Comparison of ENCODE assay signal across 10 cellular contexts in genomic region chr5:76326559-76327351, GRCh38.
A peak's percentile ranks its signal among the peaks of the same experiment; 100 is the strongest.
DNase-seq lines count a peak whose midpoint lies in the region; ATAC-seq and TF ChIP-seq lines count a peak whose summit lies in the region.
"Had no signal": no experiment of that assay in that cellular context is flagged by ENCODE, and none has a peak within 500 bp of the region (broad histone marks: within the 10 kb centered on the region; RNA-seq: fewer than 3 reads in every experiment).

No MANE protein-coding gene starts in this region.

- H3K4me3 ChIP-seq in HUES64 (ENCODE audit: low read length): peak overlapping the region; percentile 40
- no peak overlapping the region for H3K4me3 ChIP-seq in effector memory CD4-positive, alpha-beta T cell (ENCODE audit: insufficient read depth, low read depth, low read length, poor library complexity, severe bottlenecking)
- peak overlapping the region; percentile 20 for H3K4me3 ChIP-seq in neural cell (ENCODE audit: low read length)

- H3K27ac ChIP-seq in CD4-positive, alpha-beta T cell (ENCODE audit: low read depth, low read length): peak overlapping the region; percentile 44
- H3K27ac ChIP-seq in HUES64 (ENCODE audit: low read depth, low read length) (no peak overlapping the region), neural cell (ENCODE audit: low read length) (no peak overlapping the region)
- peak overlapping the region; percentile 61 for H3K27ac ChIP-seq in effector memory CD4-positive, alpha-beta T cell (ENCODE audit: insufficient read depth, low read length, poor library complexity, severe bottlenecking)

- POLR2A ChIA-PET in CD4-positive, alpha-beta T cell (lab: Charles Lee): interaction anchor here (0.8 to 3.9 kb wide), 19 partner anchors 9 to 990 kb away, joined by 3 to 38 read pairs (median 5); partner anchors contain the start of genes HMGCR and IQGAP2

- CTCF ChIA-PET in CD4-positive, alpha-beta T cell (lab: Charles Lee): interaction anchor here (0.7 kb wide), 2 partner anchors 152 to 253 kb away, joined by 3 to 4 read pairs; no protein-coding TSS in a partner anchor

- no peak for TF ChIP-seq RAD21 in neural cell (conservative IDR thresholded peaks at IDR 0.05)

- peaks cover 3% of the 10 kb centered on the region for H3K9me3 Mint-ChIP-seq in CD4-positive, alpha-beta T cell

- peak overlapping the region; percentile 4 for H2AFZ ChIP-seq in neural cell (ENCODE audit: low read depth, low read length)

- H3F3A ChIP-seq in neural cell (ENCODE audit: insufficient read depth, low read length, poor library complexity, severe bottlenecking): no peaks in the 10 kb centered on the region

- TF ChIP-seq CTCF in CD4-positive, alpha-beta T cell (IDR thresholded peaks at IDR 0.05): no peak
- no peak for TF ChIP-seq CTCF in neural cell (IDR thresholded peaks at IDR 0.05; ENCODE audit: poor library complexity, severe bottlenecking)
- TF ChIP-seq CTCF in omental fat pad (IDR thresholded peaks at IDR 0.05): no peak

- no peaks in the 10 kb centered on the region for H3K79me2 ChIP-seq in neural cell (replicated peaks; ENCODE audit: insufficient read depth, low read length)

- peak overlapping the region; percentile 87 for H3K27ac Mint-ChIP-seq in CD4-positive, alpha-beta T cell

- H3K4me1 ChIP-seq in HUES64 (ENCODE audit: insufficient read depth, low read length): peaks cover 41% of the 10 kb centered on the region
- H3K4me1 ChIP-seq in effector memory CD4-positive, alpha-beta T cell (ENCODE audit: control insufficient read depth, insufficient read depth, low read length, poor library complexity, severe bottlenecking): peaks cover 48% of the 10 kb centered on the region

- no peak for ATAC-seq in CD4-positive, alpha-beta T cell (ENCODE audit: poor library complexity)
- ATAC-seq in HG02973 (IDR thresholded peaks at IDR 0.05; ENCODE audit: unreplicated experiment) (no peak), omental fat pad (ENCODE audit: low FRiP score) (no peak)

- H3K4me3 Mint-ChIP-seq in CD4-positive, alpha-beta T cell: peak overlapping the region; percentile 69

- no peak for TF ChIP-seq EP300 in neural cell (conservative IDR thresholded peaks at IDR 0.05; ENCODE audit: poor library complexity, severe bottlenecking)

- intact Hi-C loops in CD4-positive, alpha-beta T cell (cut with DNase I, micrococcal nuclease): loop anchor here in 1 of 2 experiments (5.0 kb wide), 1 partner anchor 56 kb away; no protein-coding TSS in a partner anchor

- H3K9me2 ChIP-seq in neural cell (ENCODE audit: insufficient read depth, low read length): no peaks in the 10 kb centered on the region

- DNase-seq in CD4-positive, alpha-beta T cell: no peak
- DNase-seq in effector memory CD4-positive, alpha-beta T cell: no peak
- DNase-seq in omental fat pad (ENCODE audit: low spot score): no peak
- DNase-seq in NCI-H2227 (lab: John Stamatoyannopoulos, UW; ENCODE audit: unreplicated experiment): no peak
- DNase-seq in kidney glomerular epithelial cell (lab: John Stamatoyannopoulos, UW): no peak
- DNase-seq: NCI-H446; stimulated activated CD4-positive, alpha-beta T cell treated with anti-CD3 and anti-CD28 coated beads, Interleukin-4, amount 100 ng/mL, for 1 hour had no signal

- no peaks in the 10 kb centered on the region for H4K20me1 ChIP-seq in neural cell (ENCODE audit: insufficient read depth)

- H3K9me3 ChIP-seq in CD4-positive, alpha-beta T cell (ENCODE audit: control insufficient read depth, low read length): no peaks in the 10 kb centered on the region
- no peaks in the 10 kb centered on the region for H3K9me3 ChIP-seq in HUES64 (ENCODE audit: insufficient read depth, low read depth, low read length)
- H3K9me3 ChIP-seq in effector memory CD4-positive, alpha-beta T cell (ENCODE audit: control insufficient read depth, low read length): no peaks in the 10 kb centered on the region
- no peaks in the 10 kb centered on the region for H3K9me3 ChIP-seq in neural cell (ENCODE audit: low read length)

- WGBS in HUES64: 4% methylated on average over 12 of the region's 12 CpGs

- H3K36me3 Mint-ChIP-seq in CD4-positive, alpha-beta T cell (ENCODE audit: low read depth): no peaks in the 10 kb centered on the region

- H3K9ac ChIP-seq in HUES64 (ENCODE audit: low read depth, low read length): no peak overlapping the region
- no peak overlapping the region for H3K9ac ChIP-seq in neural cell (ENCODE audit: low read length)

- H3K4me1 Mint-ChIP-seq in CD4-positive, alpha-beta T cell (ENCODE audit: low read depth): peaks cover 71% of the 10 kb centered on the region

- H3K4me2 ChIP-seq in neural cell (ENCODE audit: low read length): no peak overlapping the region

- H3K27me3 Mint-ChIP-seq in CD4-positive, alpha-beta T cell: no peaks in the 10 kb centered on the region

- no peaks in the 10 kb centered on the region for H3K36me3 ChIP-seq in HUES64 (ENCODE audit: insufficient read depth, low read length)
- H3K36me3 ChIP-seq in effector memory CD4-positive, alpha-beta T cell (ENCODE audit: control insufficient read depth, insufficient read depth, low read length): no peaks in the 10 kb centered on the region
- H3K36me3 ChIP-seq in neural cell (ENCODE audit: insufficient read depth, low read length): no peaks in the 10 kb centered on the region

- no peaks in the 10 kb centered on the region for H3K27me3 ChIP-seq in CD4-positive, alpha-beta T cell (ENCODE audit: control insufficient read depth, insufficient read depth, low read length)
- no peaks in the 10 kb centered on the region; the same call in 1 of the 2 replicates for H3K27me3 ChIP-seq in HUES64 (ENCODE audit: insufficient read depth, low read length)
- no peaks in the 10 kb centered on the region for H3K27me3 ChIP-seq in effector memory CD4-positive, alpha-beta T cell (replicated peaks; ENCODE audit: control insufficient read depth, insufficient read depth, low read length, poor library complexity, severe bottlenecking)
- no peaks in the 10 kb centered on the region for H3K27me3 ChIP-seq in neural cell (ENCODE audit: insufficient read depth, low read depth, low read length)

TF ChIP-seq in neural cell, 6 proteins besides CTCF, POLR2A, EP300 and RAD21:
- TF ChIP-seq POLR2AphosphoS5 (IDR thresholded peaks at IDR 0.05): no peak
- TF ChIP-seq SMC3 (conservative IDR thresholded peaks at IDR 0.05; ENCODE audit: poor library complexity): no peak
- no peak for TF ChIP-seq EZH2 (IDR thresholded peaks at IDR 0.05; ENCODE audit: borderline replicate concordance, insufficient read depth, low read length, poor library complexity, severe bottlenecking)
- no peak for TF ChIP-seq MXI1 (conservative IDR thresholded peaks at IDR 0.05; ENCODE audit: poor library complexity, severe bottlenecking)
- TF ChIP-seq TAF1 (IDR thresholded peaks at IDR 0.05; ENCODE audit: low read depth): no peak
- TF ChIP-seq REST (IDR thresholded peaks at IDR 0.05; ENCODE audit: borderline replicate concordance): no peak

Comparison
In these comparisons a context has a peak if more than half of its experiments do, and no peak if none do; other contexts are left out.
1. H3K27ac ChIP-seq: peak in CD4-positive, alpha-beta T cell (single experiment) and effector memory CD4-positive, alpha-beta T cell (single experiment); none in HUES64 (single experiment) and neural cell (single experiment).